Comparison of ENCODE assay signal across 1 cellular context in the genomic region with DNA sequence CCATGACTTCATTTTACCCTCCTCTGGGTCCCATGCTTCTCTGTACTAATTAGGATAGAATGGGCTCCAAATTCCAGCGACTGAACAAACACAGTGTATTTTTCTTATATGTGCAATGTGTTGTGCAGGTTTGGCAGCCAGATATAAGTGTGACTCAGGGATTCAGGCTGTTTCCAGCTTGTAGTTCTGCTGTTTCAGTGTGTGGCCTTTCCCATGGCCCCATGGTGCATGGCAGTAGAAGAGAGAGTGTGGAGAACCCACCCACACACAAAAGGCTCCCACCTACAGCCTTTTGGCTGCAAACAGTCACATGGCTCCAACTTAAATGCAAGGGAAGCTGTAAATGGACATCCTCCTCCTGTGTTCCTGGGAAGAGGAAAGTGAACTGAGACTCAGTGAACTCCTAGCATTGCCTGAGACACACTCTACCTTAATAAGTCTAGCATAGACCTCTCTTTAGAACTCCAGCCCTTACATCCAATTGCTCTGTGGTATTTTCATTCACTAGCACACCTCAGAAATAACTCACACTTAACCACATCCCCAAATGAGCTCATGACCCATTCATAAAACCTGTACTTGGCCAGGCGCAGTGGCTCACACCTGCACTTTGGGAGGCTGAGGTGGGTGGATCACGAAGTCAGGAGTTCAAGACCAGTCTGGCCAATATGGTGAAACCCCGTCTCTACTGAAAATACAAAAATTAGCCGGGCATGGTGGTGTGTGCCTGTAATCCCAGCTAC.
TF ChIP-seq lines count a peak whose summit lies in the region.

No MANE protein-coding gene starts in this region.

TF ChIP-seq in H1, 55 proteins besides CTCF, POLR2A, EP300 and RAD21 (continued from another document):
- TF ChIP-seq KDM4A (IDR thresholded peaks at IDR 0.05; ENCODE audit: low read depth, low read length, severe bottlenecking) (no peak), HDAC6 (IDR thresholded peaks at IDR 0.05; ENCODE audit: low read depth, low read length) (no peak), MAFK (IDR thresholded peaks at IDR 0.05; ENCODE audit: low read depth, low read length) (no peak), KDM5A (IDR thresholded peaks at IDR 0.05; ENCODE audit: low read length) (no peak), YY1 (IDR thresholded peaks at IDR 0.05; ENCODE audit: low read depth, low read length) (no peak), BRCA1 (IDR thresholded peaks at IDR 0.05; ENCODE audit: low read depth, low read length) (no peak), FOSL1 (IDR thresholded peaks at IDR 0.05; ENCODE audit: insufficient read depth, low read depth, low read length) (no peak)
- TF ChIP-seq, protein P1, sequence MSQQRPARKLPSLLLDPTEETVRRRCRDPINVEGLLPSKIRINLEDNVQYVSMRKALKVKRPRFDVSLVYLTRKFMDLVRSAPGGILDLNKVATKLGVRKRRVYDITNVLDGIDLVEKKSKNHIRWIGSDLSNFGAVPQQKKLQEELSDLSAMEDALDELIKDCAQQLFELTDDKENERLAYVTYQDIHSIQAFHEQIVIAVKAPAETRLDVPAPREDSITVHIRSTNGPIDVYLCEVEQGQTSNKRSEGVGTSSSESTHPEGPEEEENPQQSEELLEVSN (IDR thresholded peaks at IDR 0.05), result no peak
